5 cellular contexts compared by ENCODE assay signal in genomic region chr17:21404956-21405731, GRCh38. TPM values are rescaled to one million over a fixed set of nuclear protein-coding genes. Genes with fewer than 3 reads are reported as not detected.
"Had no signal": no experiment of that assay in that cellular context is flagged by ENCODE, and none has a peak within 500 bp of the region (broad histone marks: within the 10 kb centered on the region; RNA-seq: fewer than 3 reads in every experiment).

No MANE protein-coding gene starts in this region.

RNA-seq across cellular contexts. Expression of gene KCNJ12, which starts 29.0 kb away (rescaled TPM):
- total RNA-seq: activated CD4-positive, alpha-beta T cell treated with anti-CD3 and anti-CD28 coated beads, Interleukin-2, amount 10 ng/mL, durations not matched to agents 7 days and 5 days; activated CD8-positive, alpha-beta memory T cell treated with anti-CD3 and anti-CD28 coated beads, Interleukin-2, amount 10 ng/mL, durations not matched to agents 7 days and 5 days; activated CD8-positive, alpha-beta T cell treated with anti-CD3 and anti-CD28 coated beads for 36 hours; mammary epithelial cell; natural killer cell treated with Interleukin-12 subunit alpha and Interleukin-12 subunit beta and Interleukin-15 and Interleukin-18, amount 100 ng/mL, for 72 hours had no signal
